In genomic region chr16:790086-790485, GRCh38 we compare ENCODE assay signal across 1 cellular context.
TF ChIP-seq lines count a peak whose summit lies in the region.

No MANE protein-coding gene starts in this region.

TF ChIP-seq in GM23338, 12 proteins besides CTCF, POLR2A, EP300 and RAD21:
- TF ChIP-seq JUNB (IDR thresholded peaks at IDR 0.05; ENCODE audit: unreplicated experiment) = no peak
- TF ChIP-seq EZH2phosphoT487 (IDR thresholded peaks at IDR 0.05; ENCODE audit: unreplicated experiment) = no peak
- TF ChIP-seq ZNF331 (CRISPR knock-in tag; IDR thresholded peaks at IDR 0.05; ENCODE audit: low read depth) = no peak
- no peak for TF ChIP-seq ZNF462 (CRISPR knock-in tag; IDR thresholded peaks at IDR 0.05)
- no peak for TF ChIP-seq NANOG (IDR thresholded peaks at IDR 0.05; ENCODE audit: borderline replicate concordance)
- TF ChIP-seq REST (IDR thresholded peaks at IDR 0.05; ENCODE audit: unreplicated experiment) = no peak
- no peak for TF ChIP-seq STAT1 (IDR thresholded peaks at IDR 0.05; ENCODE audit: unreplicated experiment)
- no peak for TF ChIP-seq ETS1 (IDR thresholded peaks at IDR 0.05)
- TF ChIP-seq CREB1 (CRISPR knock-in tag; IDR thresholded peaks at IDR 0.05; ENCODE audit: low read depth) = no peak
- no peak for TF ChIP-seq ZNF114 (CRISPR knock-in tag; IDR thresholded peaks at IDR 0.05)
- TF ChIP-seq POLR2AphosphoS5 (IDR thresholded peaks at IDR 0.05; ENCODE audit: low read depth) = no peak
- TF ChIP-seq EZH2 (IDR thresholded peaks at IDR 0.05; ENCODE audit: low read depth, unreplicated experiment) = no peak
TF ChIP-seq in GM23338: peak in this region for 0.
